In the genomic region with DNA sequence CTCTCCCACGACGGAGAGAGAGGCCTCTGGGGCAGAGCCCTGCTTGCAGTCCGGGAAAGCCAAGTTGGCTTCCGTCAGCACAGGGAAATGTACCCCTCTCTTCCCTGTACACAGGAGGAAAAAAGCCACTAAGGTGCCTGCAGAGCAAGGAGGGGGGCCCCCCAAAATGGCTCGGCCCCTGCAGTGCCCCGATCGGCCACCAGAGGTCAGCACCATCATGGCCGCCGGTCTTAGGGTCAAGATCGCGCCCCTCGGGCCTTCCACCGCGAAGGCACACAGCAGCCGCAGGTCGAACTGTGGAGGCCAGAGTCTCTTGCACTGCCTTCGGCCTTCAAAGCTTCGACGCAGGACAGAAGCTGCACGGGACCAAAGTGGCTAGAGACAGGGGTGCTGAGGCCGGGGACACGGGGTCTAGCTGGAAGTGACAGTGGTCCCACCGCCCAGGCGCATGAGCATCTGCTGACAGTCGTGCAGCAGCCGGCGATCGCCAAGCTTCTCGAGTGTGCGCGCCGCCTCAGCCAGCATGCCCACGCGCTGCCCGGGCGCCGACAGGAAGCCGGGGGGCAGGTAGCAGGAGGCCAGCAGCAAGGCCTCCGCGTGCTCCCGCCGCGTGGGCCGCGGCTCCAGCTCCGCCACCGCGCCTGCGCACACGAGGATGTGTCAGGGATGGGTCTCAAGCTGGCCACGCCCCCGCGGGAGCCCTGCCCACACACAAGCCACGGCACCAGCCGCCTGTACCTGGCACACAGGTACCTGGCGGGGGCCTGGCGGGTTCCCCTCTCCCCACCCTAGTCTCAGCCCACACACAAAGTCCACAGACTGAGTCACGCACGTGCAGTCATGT, we compare ENCODE assay signal across 8 cellular contexts. TPM values are rescaled to one million over a fixed set of nuclear protein-coding genes. Genes with fewer than 3 reads are reported as not detected.
DNase-seq lines count a peak whose midpoint lies in the region; ATAC-seq, FAIRE-seq and TF ChIP-seq lines count a peak whose summit lies in the region.

No MANE protein-coding gene starts in this region.

- in situ Hi-C loops in KBM-7 (cut with MboI; ENCODE audit: low pct_unique_long_range_greater_than_20kb, low sequenced_read_pairs): no loop called here

- ATAC-seq in lung (ENCODE audit: insufficient read depth, low FRiP score) (peak; percentile 56), GM21360 (IDR thresholded peaks at IDR 0.05; ENCODE audit: unreplicated experiment) (no peak), GM19397 (IDR thresholded peaks at IDR 0.05; ENCODE audit: unreplicated experiment) (no peak)

- DNase-seq in KBM-7: peak; percentile 71
- DNase-seq in activated CD4-positive, alpha-beta T cell treated with anti-CD3 and anti-CD28 coated beads, Interleukin-2, amount 50 U/mL, for 24 hours (ENCODE audit: low read depth in 1 of 2, low spot score in 1 of 2): peak; percentile 38 to 57
- peak; percentile 78 for DNase-seq in dermis blood vessel endothelial cell
- peak; percentile 72 for DNase-seq in lung (ENCODE audit: low spot score)
- peak; percentile 29 to 49 for DNase-seq in stimulated activated CD8-positive, alpha-beta memory T cell treated with anti-CD3 and anti-CD28 coated beads, Interleukin-15, amount 100 ng/mL, for 48 hours (ENCODE audit: low read depth in 2 of 2)

- peak overlapping the region in 1 of 2 donors; percentile 34 for H3K27ac ChIP-seq in lung (ENCODE audit: low read depth in 1 of 2, low read length in 1 of 2)

- H3K4me1 ChIP-seq in lung (ENCODE audit: control insufficient read depth in 2 of 2, insufficient read depth in 2 of 2, low read length in 2 of 2): peaks cover 0 to 2% of the 10 kb centered on the region in 2 donors

- peak; percentile 91 for TF ChIP-seq CTCF in lung (IDR thresholded peaks at IDR 0.05; ENCODE audit: control extremely low read depth, extremely low read depth)

- FAIRE-seq in G401.6 (lab: Jason Lieb, UNC): peak; percentile 88

- H3K36me3 ChIP-seq in lung (ENCODE audit: control insufficient read depth in 2 of 2, insufficient read depth in 2 of 2, low read length in 2 of 2): peaks cover 3 to 53% of the 10 kb centered on the region in 2 donors

- 61 to 66% methylated on average over 59 of the region's 59 CpGs for WGBS in lung, 2 donors

- H3K27me3 ChIP-seq in lung (ENCODE audit: control insufficient read depth, insufficient read depth): no peaks in the 10 kb centered on the region

- H3K4me3 ChIP-seq in lung: no peak overlapping the region

- H3K9me3 ChIP-seq in lung (ENCODE audit: control insufficient read depth in 2 of 2, insufficient read depth in 1 of 2, low read length in 1 of 2): no peaks in the 10 kb centered on the region

RNA-seq across cellular contexts. Expression of a gene that starts 24.4 kb away (rescaled TPM):
- total RNA-seq in dermis blood vessel endothelial cell (28.8 and 71.5 TPM in 2 replicates), lung (100 to 1,000 TPM in 1 of 2 donors, 10 to 100 TPM in 1; 84.6 to 134 TPM)
- 10 to 100 TPM; 68.4 to 76.8 TPM for polyA plus RNA-seq in lung
